Comparison of ENCODE assay signal across 18 cellular contexts in the genomic region with DNA sequence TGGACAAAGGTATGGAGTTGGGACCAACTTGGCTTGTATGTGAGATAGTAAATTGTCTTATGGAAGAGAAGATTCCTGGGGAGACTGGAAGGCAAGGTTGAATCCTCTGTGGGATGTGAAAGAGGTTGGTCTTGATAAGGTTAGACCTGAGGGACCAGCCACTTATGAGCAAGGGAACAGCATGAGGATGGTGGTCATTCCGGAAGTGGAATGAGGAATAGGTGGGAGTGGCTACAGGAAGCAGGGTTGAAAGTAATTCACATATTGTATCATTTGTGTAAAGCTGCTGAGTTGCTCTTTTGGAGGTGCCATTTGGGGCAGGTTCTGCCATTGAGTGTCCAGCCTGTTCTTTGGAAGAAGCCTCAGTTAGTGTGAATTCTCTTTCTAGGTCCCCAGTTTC. TPM values are rescaled to one million over a fixed set of nuclear protein-coding genes. Genes with fewer than 3 reads are reported as not detected.
DNase-seq lines count a peak whose midpoint lies in the region; ATAC-seq and TF ChIP-seq lines count a peak whose summit lies in the region.
"Had no signal": no experiment of that assay in that cellular context is flagged by ENCODE, and none has a peak within 500 bp of the region (broad histone marks: within the 10 kb centered on the region; RNA-seq: fewer than 3 reads in every experiment).

No MANE protein-coding gene starts in this region.

- 11 to 16% (median 14%) methylated on average over 1 of the region's 1 CpG for WGBS in psoas muscle, 3 donors

- in situ Hi-C loops in ACHN (cut with HindIII; ENCODE audit: low pct_ligation_motif_present, low pct_unique_long_range_greater_than_20kb, low sequenced_read_pairs), result no loop called here

- H3K4me1 ChIP-seq in left ventricle myocardium inferior (peaks cover 95% of the 10 kb centered on the region), psoas muscle (peaks cover 75% of the 10 kb centered on the region)
- H3K4me1 ChIP-seq in effector memory CD4-positive, alpha-beta T cell (ENCODE audit: control insufficient read depth, insufficient read depth, low read length, poor library complexity, severe bottlenecking), result no peaks in the 10 kb centered on the region

- no peak for TF ChIP-seq CTCF in left ventricle myocardium inferior (IDR thresholded peaks at IDR 0.05; ENCODE audit: borderline replicate concordance)
- no peak for TF ChIP-seq CTCF in psoas muscle (IDR thresholded peaks at IDR 0.05)

- H3K27ac ChIP-seq in left ventricle myocardium inferior (replicated peaks) (peak overlapping the region; percentile 77), psoas muscle (peak overlapping the region; percentile 98)
- no peak overlapping the region for H3K27ac ChIP-seq in effector memory CD4-positive, alpha-beta T cell (ENCODE audit: insufficient read depth, low read length, poor library complexity, severe bottlenecking)
- H3K27ac ChIP-seq: SK-N-MC had no signal

- ATAC-seq in psoas muscle (peak; percentile 24 to 43 (median 34)), GM19395 (IDR thresholded peaks at IDR 0.05; ENCODE audit: unreplicated experiment) (no peak)
- ATAC-seq: activated T-helper 17 cell treated with anti-CD3 and anti-CD28 coated beads, Interleukin-2, amount 50 U/mL, for 72 hours; CD8-positive, alpha-beta T cell; natural killer cell treated with Interleukin-12 subunit alpha and Interleukin-12 subunit beta and Interleukin-15 and Interleukin-18, amount 100 ng/mL, for 72 hours; stimulated activated naive B cell treated with anti-CD40 and anti-IgM and Interleukin-4, amounts not matched to agents 10 μg/mL and 1 μg/mL and 100 μg/mL, for 72 hours had no signal

- H3K27me3 ChIP-seq in left ventricle myocardium inferior (ENCODE audit: low read depth), result no peaks in the 10 kb centered on the region
- no peaks in the 10 kb centered on the region for H3K27me3 ChIP-seq in psoas muscle (ENCODE audit: insufficient read depth in 3 of 3, low read length in 2 of 3)
- no peaks in the 10 kb centered on the region for H3K27me3 ChIP-seq in effector memory CD4-positive, alpha-beta T cell (replicated peaks; ENCODE audit: control insufficient read depth, insufficient read depth, low read length, poor library complexity, severe bottlenecking)

- H3K9me3 ChIP-seq in left ventricle myocardium inferior (replicated peaks) (no peaks in the 10 kb centered on the region), psoas muscle (no peaks in the 10 kb centered on the region)
- no peaks in the 10 kb centered on the region for H3K9me3 ChIP-seq in effector memory CD4-positive, alpha-beta T cell (ENCODE audit: control insufficient read depth, low read length)

- H3K4me3 ChIP-seq in left ventricle myocardium inferior (peak overlapping the region; percentile 14), psoas muscle (peak overlapping the region; percentile 41)
- no peak overlapping the region for H3K4me3 ChIP-seq in effector memory CD4-positive, alpha-beta T cell (ENCODE audit: insufficient read depth, low read depth, low read length, poor library complexity, severe bottlenecking)
- H3K4me3 ChIP-seq: SK-N-MC, skin epidermis had no signal

- DNase-seq in ELR (ENCODE audit: low read depth), result peak; percentile 20
- DNase-seq in NCI-H69 (lab: John Stamatoyannopoulos, UW), result peak; percentile 50
- DNase-seq in left ventricle myocardium inferior, result no peak
- no peak for DNase-seq in psoas muscle
- DNase-seq in ACHN, result no peak
- DNase-seq in effector memory CD4-positive, alpha-beta T cell, result no peak
- DNase-seq: activated CD4-positive, alpha-beta T cell treated with anti-CD3 and anti-CD28 coated beads, Interleukin-2, amount 50 U/mL, for 1 hour; activated naive CD8-positive, alpha-beta T cell treated with anti-CD3 and anti-CD28 coated beads, Interleukin-2, amount 10 ng/mL, durations not matched to agents 7 days and 5 days; CD8-positive, alpha-beta T cell; GF-D8; NCI-H1048; stimulated activated naive B cell treated with anti-CD40 and anti-IgM and Interleukin-4, amounts not matched to agents 10 μg/mL and 1 μg/mL and 100 μg/mL, for 72 hours had no signal

- intact Hi-C loops in left ventricle myocardium inferior (cut with micrococcal nuclease), result no loop called here
- intact Hi-C loops in psoas muscle (cut with DNase I), result no loop called here

- H3K36me3 ChIP-seq in left ventricle myocardium inferior, result no peaks in the 10 kb centered on the region
- no peaks in the 10 kb centered on the region for H3K36me3 ChIP-seq in psoas muscle (ENCODE audit: insufficient read depth in 1 of 2, low read depth in 1 of 2)
- H3K36me3 ChIP-seq in effector memory CD4-positive, alpha-beta T cell (ENCODE audit: control insufficient read depth, insufficient read depth, low read length), result no peaks in the 10 kb centered on the region
- H3K36me3 ChIP-seq: WERI-Rb-1 had no signal

RNA-seq across cellular contexts. Expression of a gene that starts 13.2 kb away (rescaled TPM):
- total RNA-seq in left ventricle myocardium inferior, result 162 TPM
- total RNA-seq in psoas muscle, result 100 to 1,000 TPM; 175 to 324 (median 269) TPM
- 10 to 100 TPM; 16.1 to 96.0 (median 86.2) TPM for polyA plus RNA-seq in psoas muscle

Comparison
In these comparisons a context has a peak if more than half of its experiments do, and no peak if none do; other contexts are left out.
1. DNase-seq: peak in ELR (single experiment) and NCI-H69 (single experiment); none in left ventricle myocardium inferior (single experiment), psoas muscle (0 of 2), ACHN (single experiment) and effector memory CD4-positive, alpha-beta T cell (0 of 3).